In the genomic region with DNA sequence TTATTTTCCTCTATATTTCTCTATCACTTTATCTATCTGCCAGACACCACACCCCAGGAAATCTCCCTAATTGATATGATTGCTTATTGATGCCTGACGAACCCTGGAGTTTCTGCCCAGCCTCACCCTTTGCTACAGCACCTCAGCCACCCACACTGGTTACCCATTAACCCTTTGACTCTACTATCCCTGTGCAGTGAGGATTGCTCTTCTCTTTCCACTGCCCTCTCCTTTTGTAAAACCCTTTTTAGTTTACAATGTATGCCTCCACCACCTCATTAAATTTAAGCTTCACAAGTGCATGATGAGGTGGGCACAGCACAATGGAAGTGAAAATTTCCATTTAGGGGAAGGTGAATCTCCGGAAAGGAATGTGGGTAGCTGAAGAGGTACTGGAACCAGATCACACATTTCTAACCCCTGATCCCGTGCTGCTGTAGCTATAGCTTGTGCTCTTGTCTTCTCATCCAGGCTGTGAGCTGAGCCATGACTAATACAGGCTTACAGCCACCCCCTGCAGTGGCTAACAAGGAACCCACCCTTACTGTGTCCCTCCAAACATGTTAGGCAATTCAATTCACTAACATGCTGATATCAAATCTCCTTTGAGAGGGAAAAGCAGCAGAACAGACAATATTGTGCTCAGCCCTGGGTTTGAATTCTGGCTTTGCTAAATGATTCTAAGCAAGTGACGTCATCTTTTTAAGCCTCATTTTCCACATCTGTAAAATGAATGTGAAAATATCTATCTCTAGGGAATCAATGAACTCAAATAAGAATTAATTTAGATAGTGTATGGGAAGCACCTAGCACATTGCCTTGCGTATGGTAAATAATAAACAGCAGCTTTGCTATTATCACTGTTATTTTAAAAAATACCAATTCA, we compare ENCODE assay signal across 14 cellular contexts.
DNase-seq lines count a peak whose midpoint lies in the region; ATAC-seq and TF ChIP-seq lines count a peak whose summit lies in the region.
"Had no signal": no experiment of that assay in that cellular context is flagged by ENCODE, and none has a peak within 500 bp of the region (broad histone marks: within the 10 kb centered on the region; RNA-seq: fewer than 3 reads in every experiment).

No MANE protein-coding gene starts in this region.

- CTCF ChIA-PET in Caco-2 (lab: Charles Lee) = no interaction called here

- no peaks in the 10 kb centered on the region for H3K36me3 Mint-ChIP-seq in Caco-2 (ENCODE audit: insufficient read depth, unreplicated experiment)

- H3K4me1 ChIP-seq in right cardiac atrium (ENCODE audit: control insufficient read depth, insufficient read depth, low read length) (peaks cover 5% of the 10 kb centered on the region), Caco-2 (peaks cover 20% of the 10 kb centered on the region)
- H3K4me1 ChIP-seq: heart left ventricle, upper lobe of left lung had no signal

- peak in 2 of 3 donors; percentile 30 to 44 for DNase-seq in right cardiac atrium
- DNase-seq in Right ventricle myocardium superior = no peak
- DNase-seq in T1000 (lab: John Stamatoyannopoulos, UW) = peak; percentile 36
- peak; percentile 66 for DNase-seq in fibroblast of the aortic adventitia (ENCODE audit: low read depth)
- DNase-seq in NCI-H2196 treated with DMSO at 0.1 percent for 48 hours (lab: John Stamatoyannopoulos, UW; ENCODE audit: unreplicated experiment) = no peak
- no peak for DNase-seq in Caco-2
- no peak for DNase-seq in GOT3 (lab: John Stamatoyannopoulos, UW)
- no peak for DNase-seq in NCI-H1694 (lab: John Stamatoyannopoulos, UW)
- DNase-seq: NCI-H146, OCI-M1, retina, upper lobe of left lung had no signal

- 58% methylated on average over 5 of the region's 5 CpGs for WGBS in right cardiac atrium

- H3K4me1 Mint-ChIP-seq in Caco-2 (ENCODE audit: low read depth, unreplicated experiment) = peaks cover 28% of the 10 kb centered on the region
- H3K4me1 Mint-ChIP-seq: central memory CD8-positive, alpha-beta T cell had no signal

- intact Hi-C loops in right cardiac atrium (cut with DNase I) = loop anchor here in 2 of 4 donors (10.0 kb wide), 3 partner anchors 155 to 345 kb away; a partner anchor contains a TSS
- intact Hi-C loops in Right ventricle myocardium superior (cut with DNase I) = no loop called here
- intact Hi-C loops in Caco-2 (cut with micrococcal nuclease; ENCODE audit: unreplicated experiment) = loop anchor here (10.0 kb wide), 1 partner anchor 345 kb away; a partner anchor contains a TSS

- H3K27me3 ChIP-seq in right cardiac atrium (ENCODE audit: control insufficient read depth, insufficient read depth) = no peaks in the 10 kb centered on the region
- H3K27me3 ChIP-seq in Caco-2 (replicated peaks; ENCODE audit: control insufficient read depth, insufficient read depth, low read length) = no peaks in the 10 kb centered on the region
- H3K27me3 ChIP-seq: heart left ventricle, upper lobe of left lung had no signal

- no peaks in the 10 kb centered on the region for H3K9me3 Mint-ChIP-seq in Caco-2 (ENCODE audit: unreplicated experiment)

- ATAC-seq in right cardiac atrium (peak; percentile 36 to 83), Right ventricle myocardium superior (ENCODE audit: poor library complexity) (no peak)

- TF ChIP-seq CTCF in fibroblast of the aortic adventitia (IDR thresholded peaks at IDR 0.05; ENCODE audit: insufficient read depth, low read length) (no peak), Caco-2 (IDR thresholded peaks at IDR 0.05; ENCODE audit: insufficient read depth in 1 of 2, low read depth in 1 of 2, low read length in 1 of 2, severe bottlenecking in 1 of 2, unreplicated experiment in 1 of 2) (no peak)

- no peaks in the 10 kb centered on the region for H3K36me3 ChIP-seq in Caco-2 (ENCODE audit: control insufficient read depth, insufficient read depth, low read length)
- H3K36me3 ChIP-seq: heart left ventricle, upper lobe of left lung had no signal

- no peak overlapping the region for H3K27ac ChIP-seq in right cardiac atrium (ENCODE audit: low read length)
- H3K27ac ChIP-seq: heart left ventricle, upper lobe of left lung had no signal

- H3K27ac Mint-ChIP-seq in Caco-2 (ENCODE audit: unreplicated experiment) = no peak overlapping the region

- no TSS peak for BruUV-seq in Caco-2 (replicated peaks; lab: Mats Ljungman, UMichigan)

- POLR2A ChIA-PET in Caco-2 (lab: Charles Lee) = no interaction called here

- H3K9me3 ChIP-seq in right cardiac atrium (ENCODE audit: control insufficient read depth, low read length) = no peaks in the 10 kb centered on the region
- no peaks in the 10 kb centered on the region for H3K9me3 ChIP-seq in Caco-2
- H3K9me3 ChIP-seq: heart left ventricle, upper lobe of left lung had no signal

- no peaks in the 10 kb centered on the region for H3K27me3 Mint-ChIP-seq in Caco-2 (ENCODE audit: insufficient read depth, unreplicated experiment)
- H3K27me3 Mint-ChIP-seq: central memory CD8-positive, alpha-beta T cell had no signal

- H3K4me3 Mint-ChIP-seq in Caco-2 (ENCODE audit: unreplicated experiment) = no peak overlapping the region
- H3K4me3 Mint-ChIP-seq: central memory CD8-positive, alpha-beta T cell had no signal

- no peak overlapping the region for H3K4me3 ChIP-seq in right cardiac atrium (ENCODE audit: low read length)
- H3K4me3 ChIP-seq in fibroblast of the aortic adventitia (ENCODE audit: low read depth, low read length) = no peak overlapping the region
- H3K4me3 ChIP-seq in Caco-2 (ENCODE audit: low read depth, low read length) = no peak overlapping the region
- H3K4me3 ChIP-seq: heart left ventricle, upper lobe of left lung had no signal

Comparison
In these comparisons a context has a peak if more than half of its experiments do, and no peak if none do; other contexts are left out.
1. DNase-seq: peak in right cardiac atrium (2 of 3), T1000 (single experiment) and fibroblast of the aortic adventitia (single experiment); none in Right ventricle myocardium superior (single experiment), NCI-H2196 treated with DMSO at 0.1 percent for 48 hours (single experiment), Caco-2 (0 of 2), GOT3 (single experiment) and NCI-H1694 (single experiment).